ENCODE assay signal across 8 cellular contexts in the genomic region with DNA sequence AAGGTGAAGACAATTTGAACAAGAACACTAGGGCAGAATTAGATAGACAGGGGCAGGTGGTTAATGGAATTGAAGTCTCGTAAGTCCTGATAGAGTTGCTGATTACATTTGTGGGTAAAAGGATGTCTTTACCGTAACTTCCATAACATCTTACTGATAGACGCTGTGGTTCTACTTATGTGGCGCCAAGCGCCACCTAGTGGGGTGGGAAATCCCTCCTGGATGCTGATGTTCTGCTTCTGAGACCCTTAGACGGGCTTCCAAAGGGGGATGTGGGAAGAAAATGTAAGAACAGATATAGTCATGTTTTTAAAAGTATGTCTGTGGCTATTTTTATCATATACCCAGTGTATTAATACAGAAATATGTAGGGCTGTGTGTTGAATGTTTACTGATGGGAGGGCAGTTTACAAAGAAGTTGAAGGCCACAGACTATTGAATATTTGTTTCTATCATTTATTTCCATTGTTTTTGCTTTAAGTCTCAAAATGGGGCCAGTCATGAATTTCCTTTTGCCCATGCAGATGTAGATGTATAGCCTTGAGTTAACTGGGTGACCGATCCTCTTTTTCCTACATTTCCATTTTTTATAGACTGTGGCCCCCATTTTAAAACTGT. TPM values are rescaled to one million over a fixed set of nuclear protein-coding genes. Genes with fewer than 3 reads are reported as not detected.
A peak's percentile ranks its signal among the peaks of the same experiment; 100 is the strongest.
DNase-seq lines count a peak whose midpoint lies in the region; ATAC-seq, FAIRE-seq and TF ChIP-seq lines count a peak whose summit lies in the region.

No MANE protein-coding gene starts in this region.

- H3K27ac ChIP-seq in GM23338 (ENCODE audit: low read depth), result no peak overlapping the region
- no peak overlapping the region for H3K27ac ChIP-seq in K562 (ENCODE audit: extremely low read depth, low read depth, low read length)

- H3K4me3 ChIP-seq in AG10803 (ENCODE audit: low read length), result no peak overlapping the region
- H3K4me3 ChIP-seq in GM23338, result no peak overlapping the region
- no peak overlapping the region for H3K4me3 ChIP-seq in K562

- peak; percentile 55 for TF ChIP-seq CTCF in AG10803 (conservative IDR thresholded peaks at IDR 0.05; ENCODE audit: low read length)
- TF ChIP-seq CTCF in GM23338 (conservative IDR thresholded peaks at IDR 0.05; ENCODE audit: low read depth in 2 of 2), result peak; percentile 51 to 60; a peak in 3 of 4 replicates
- peak; percentile 61 to 74 (median 63) for TF ChIP-seq CTCF in K562 (IDR thresholded peaks at IDR 0.05 in 2 of 3, conservative IDR thresholded peaks at IDR 0.05 in 1 of 3; ENCODE audit: insufficient read depth in 2 of 3, low read depth in 1 of 3, low read length in 3 of 3)

- peak; percentile 29 to 57; a peak in 3 of 4 replicates for TF ChIP-seq RAD21 in K562 (CRISPR knock-in tag; conservative IDR thresholded peaks at IDR 0.05 in 1 of 2, IDR thresholded peaks at IDR 0.05 in 1 of 2)

- no peak for ATAC-seq in GM23338
- ATAC-seq in K562, result peak; percentile 80
- ATAC-seq in left lobe of liver, result peak; percentile 57
- ATAC-seq in GM18502 (IDR thresholded peaks at IDR 0.05; ENCODE audit: poor library complexity, unreplicated experiment), result no peak

- H4K20me1 ChIP-seq in GM23338 (replicated peaks; ENCODE audit: insufficient read depth), result no peaks in the 10 kb centered on the region
- no peaks in the 10 kb centered on the region for H4K20me1 ChIP-seq in K562 (replicated peaks; ENCODE audit: control insufficient read depth, insufficient read depth, low read length)

- H3K27me3 ChIP-seq in GM23338 (ENCODE audit: insufficient read depth) (no peaks in the 10 kb centered on the region), K562 (ENCODE audit: control insufficient read depth in 2 of 2, insufficient read depth in 2 of 2, low read length in 2 of 2) (peaks cover 0 to 9% of the 10 kb centered on the region in 2 experiments; a peak in 1 of 5 replicates)

- in situ Hi-C loops in K562 (cut with MboI), result loop anchor here (10.0 kb wide), 1 partner anchor 69 kb away; no protein-coding TSS in a partner anchor

- 3% methylated on average over 7 of the region's 7 CpGs for WGBS in K562 (ENCODE audit: insufficient coverage, low coverage, missing lambda C conversion rate)

- no peaks in the 10 kb centered on the region; the same call in 1 of the 2 replicates for H3K4me1 ChIP-seq in GM23338 (ENCODE audit: insufficient read depth)
- H3K4me1 ChIP-seq in K562 (replicated peaks in 1 of 2; ENCODE audit: control insufficient read depth in 2 of 2, insufficient read depth in 2 of 2, low read length in 2 of 2), result no peaks in the 10 kb centered on the region

- H3K4me3 Mint-ChIP-seq in GM23338, result no peak overlapping the region

- H3K9me1 ChIP-seq in K562 (ENCODE audit: control insufficient read depth, insufficient read depth, low read length), result no peaks in the 10 kb centered on the region

- no peak overlapping the region for H3K9ac ChIP-seq in K562 (ENCODE audit: insufficient read depth in 1 of 2, low read depth in 2 of 2, low read length in 2 of 2)

- no peak overlapping the region for H3K27ac Mint-ChIP-seq in GM23338

- TF ChIP-seq POLR2A in K562 (conservative IDR thresholded peaks at IDR 0.05), result no peak

- H3K36me3 ChIP-seq in GM23338 (ENCODE audit: insufficient read depth) (no peaks in the 10 kb centered on the region), K562 (ENCODE audit: control insufficient read depth, insufficient read depth, low read length) (no peaks in the 10 kb centered on the region)

- no peak for TF ChIP-seq EP300 in K562 (IDR thresholded peaks at IDR 0.05; ENCODE audit: low read length)

- H2AFZ ChIP-seq in GM23338 (no peak overlapping the region), K562 (ENCODE audit: low read depth, low read length) (no peak overlapping the region)

- no peaks in the 10 kb centered on the region for H3F3A ChIP-seq in GM23338 (replicated peaks; ENCODE audit: low read depth)

- H3K9me3 ChIP-seq in K562 (replicated peaks; ENCODE audit: control insufficient read depth, insufficient read depth, low read depth, low read length), result no peaks in the 10 kb centered on the region

- FAIRE-seq in K562 (lab: Jason Lieb, UNC), result peak; percentile 44

- CTCF ChIA-PET in K562 (lab: Yijun Ruan, JAX; ENCODE audit: low intra/inter-chr PET ratio), result interaction anchor here (0.9 to 2.1 kb wide), 2 partner anchors 80 to 123 kb away, joined by 8 to 11 read pairs; no protein-coding TSS in a partner anchor

- POLR2A ChIA-PET in K562 (lab: Yijun Ruan, JAX), result no interaction called here

- no peaks in the 10 kb centered on the region for H3K9me3 Mint-ChIP-seq in GM23338

- no peaks in the 10 kb centered on the region for H3K9me2 ChIP-seq in GM23338 (ENCODE audit: insufficient read depth)

- DNase-seq in AG10803 (ENCODE audit: low read depth) (peak; percentile 4), GM23338 (ENCODE audit: low spot score) (peak; percentile 38), SW480 (ENCODE audit: low spot score) (peak; percentile 33), K562 (ENCODE audit: extremely low read depth in 1 of 4, low spot score in 3 of 4) (peak; percentile 25 to 57 (median 32)), left lobe of liver (ENCODE audit: low spot score) (no peak), NCI-H1436 (lab: John Stamatoyannopoulos, UW) (no peak)
- peak in 4 of 6 experiments; percentile 21 to 36 (median 29) for DNase-seq in stimulated activated naive CD4-positive, alpha-beta T cell (lab: John Stamatoyannopoulos, UW)

- BruUV-seq in K562 (replicated peaks; lab: Mats Ljungman, UMichigan), result no TSS peak

- H3K79me2 ChIP-seq in GM23338 (replicated peaks; ENCODE audit: insufficient read depth), result no peaks in the 10 kb centered on the region
- no peaks in the 10 kb centered on the region for H3K79me2 ChIP-seq in K562 (ENCODE audit: control insufficient read depth, insufficient read depth, low read length)

- H3K4me2 ChIP-seq in GM23338 (no peak overlapping the region), K562 (ENCODE audit: insufficient read depth, low read length) (no peak overlapping the region)

- intact Hi-C loops in K562 (cut with micrococcal nuclease), result loop anchor here (1.0 to 5.0 kb wide), 3 partner anchors 67 to 191 kb away; no protein-coding TSS in a partner anchor

- peaks cover under 1% of the 10 kb centered on the region; the same call in 1 of the 3 replicates for H3K4me1 Mint-ChIP-seq in GM23338

- H3K36me3 Mint-ChIP-seq in GM23338 (ENCODE audit: low read depth), result no peaks in the 10 kb centered on the region

- no peaks in the 10 kb centered on the region for H3K27me3 Mint-ChIP-seq in GM23338 (ENCODE audit: insufficient read depth, low read depth, poor library complexity)

TF ChIP-seq in GM23338, 12 proteins besides CTCF, POLR2A, EP300 and RAD21 (continues in another document):
- no peak for TF ChIP-seq EZH2 (IDR thresholded peaks at IDR 0.05; ENCODE audit: low read depth, unreplicated experiment)

RNA-seq across cellular contexts. Expression of a gene that starts 12.2 kb away (rescaled TPM):
- not detected in 2 replicates for total RNA-seq in GM23338 (2014; rRNA removed; shearing (Covaris generic))
- polyA plus RNA-seq in GM23338 (2016; fragmentation: Nextera tagmentation; extraction: Ambion mirVana) (not detected in 2 replicates), K562 (2011; rRNA removed) (not detected in 2 replicates), K562 (2014; fragmentation: Illumina TruSeq; extraction: Trizol) (not detected in 2 replicates), K562 (2014; fragmentation: Nextera tagmentation; extraction: Ambion mirVana) (not detected), K562 (2014; rRNA removed) (not detected in 2 replicates)
- total RNA-seq in K562 (2011; cell fraction: chromatin; rRNA removed; ENCODE audit: low replicate concordance), result not detected in 2 replicates
- total RNA-seq in K562 (2011; cell fraction: nucleolus; rRNA removed), result not detected in 2 replicates
- total RNA-seq in K562 (2011; cell fraction: nucleoplasm; rRNA removed), result not detected in 2 replicates
- total RNA-seq in K562 (2014; rRNA removed) (not detected in 2 replicates), K562 (2014; rRNA removed; fragmentation: Illumina TruSeq; extraction: Trizol) (not detected in 2 replicates), K562 (2015; rRNA removed; fragmentation: Illumina TruSeq; extraction: Trizol) (not detected in 2 replicates), K562 (2021) (not detected in 2 replicates), left lobe of liver (0.20 TPM)
- polyA plus RNA-seq in K562 (2011; cell fraction: cytosol; rRNA removed), result not detected in 2 replicates
- not detected in 2 replicates for polyA plus RNA-seq in K562 (2011; cell fraction: nucleus; rRNA removed)
- polyA plus RNA-seq in K562 (2012), result 0.13 and 0.32 TPM in 2 replicates
- polyA minus RNA-seq in K562 (2011; rRNA and poly(A)+ RNA removed), result not detected in 2 replicates
- polyA minus RNA-seq in K562 (2011; cell fraction: cytosol; rRNA and poly(A)+ RNA removed), result not detected in 2 replicates
- not detected in 2 replicates for polyA minus RNA-seq in K562 (2011; cell fraction: nucleus; rRNA and poly(A)+ RNA removed)

RNA-seq across cellular contexts. Expression of a gene that starts 27.3 kb away (rescaled TPM):
- total RNA-seq in GM23338 (2014; rRNA removed; shearing (Covaris generic)), result not detected in 2 replicates
- polyA plus RNA-seq in GM23338 (2016; fragmentation: Nextera tagmentation; extraction: Ambion mirVana) (not detected in 2 replicates), K562 (2011; rRNA removed) (not detected in 2 replicates), K562 (2014; fragmentation: Illumina TruSeq; extraction: Trizol) (not detected in 2 replicates), K562 (2014; fragmentation: Nextera tagmentation; extraction: Ambion mirVana) (under 1 TPM; 0.04 to 0.13 TPM), K562 (2014; rRNA removed) (not detected in 2 replicates)
- total RNA-seq in K562 (2011; cell fraction: chromatin; rRNA removed; ENCODE audit: low replicate concordance), result not detected in 2 replicates
- not detected in 2 replicates for total RNA-seq in K562 (2011; cell fraction: nucleolus; rRNA removed)
- not detected in 2 replicates for total RNA-seq in K562 (2011; cell fraction: nucleoplasm; rRNA removed)
- total RNA-seq in K562 (2014; rRNA removed) (not detected in 2 replicates), K562 (2014; rRNA removed; fragmentation: Illumina TruSeq; extraction: Trizol) (not detected in 2 replicates), K562 (2015; rRNA removed; fragmentation: Illumina TruSeq; extraction: Trizol) (not detected in 2 replicates), K562 (2021) (0.07 TPM in 1 of 2 replicates, not detected in the other), left lobe of liver (0.08 TPM)
- polyA plus RNA-seq in K562 (2011; cell fraction: cytosol; rRNA removed), result not detected in 2 replicates
- polyA plus RNA-seq in K562 (2011; cell fraction: nucleus; rRNA removed), result not detected in 2 replicates
- polyA plus RNA-seq in K562 (2012), result 0.09 and 0.21 TPM in 2 replicates
- not detected in 2 replicates for polyA minus RNA-seq in K562 (2011; rRNA and poly(A)+ RNA removed)
- polyA minus RNA-seq in K562 (2011; cell fraction: cytosol; rRNA and poly(A)+ RNA removed), result not detected in 2 replicates
- polyA minus RNA-seq in K562 (2011; cell fraction: nucleus; rRNA and poly(A)+ RNA removed), result not detected in 2 replicates

Comparison
In these comparisons a context has a peak if more than half of its experiments do, and no peak if none do; other contexts are left out.
1. DNase-seq: peak in AG10803 (single experiment), GM23338 (single experiment), SW480 (single experiment), K562 (4 of 4) and stimulated activated naive CD4-positive, alpha-beta T cell (4 of 6); none in left lobe of liver (single experiment) and NCI-H1436 (single experiment).
2. ATAC-seq: peak in K562 (single experiment) and left lobe of liver (single experiment); none in GM23338 (single experiment) and GM18502 (single experiment).
3. Peak in every context shown above with its lines, with median percentiles within 50 percentile points of each other: CTCF ChIP-seq.